In the genomic region with DNA sequence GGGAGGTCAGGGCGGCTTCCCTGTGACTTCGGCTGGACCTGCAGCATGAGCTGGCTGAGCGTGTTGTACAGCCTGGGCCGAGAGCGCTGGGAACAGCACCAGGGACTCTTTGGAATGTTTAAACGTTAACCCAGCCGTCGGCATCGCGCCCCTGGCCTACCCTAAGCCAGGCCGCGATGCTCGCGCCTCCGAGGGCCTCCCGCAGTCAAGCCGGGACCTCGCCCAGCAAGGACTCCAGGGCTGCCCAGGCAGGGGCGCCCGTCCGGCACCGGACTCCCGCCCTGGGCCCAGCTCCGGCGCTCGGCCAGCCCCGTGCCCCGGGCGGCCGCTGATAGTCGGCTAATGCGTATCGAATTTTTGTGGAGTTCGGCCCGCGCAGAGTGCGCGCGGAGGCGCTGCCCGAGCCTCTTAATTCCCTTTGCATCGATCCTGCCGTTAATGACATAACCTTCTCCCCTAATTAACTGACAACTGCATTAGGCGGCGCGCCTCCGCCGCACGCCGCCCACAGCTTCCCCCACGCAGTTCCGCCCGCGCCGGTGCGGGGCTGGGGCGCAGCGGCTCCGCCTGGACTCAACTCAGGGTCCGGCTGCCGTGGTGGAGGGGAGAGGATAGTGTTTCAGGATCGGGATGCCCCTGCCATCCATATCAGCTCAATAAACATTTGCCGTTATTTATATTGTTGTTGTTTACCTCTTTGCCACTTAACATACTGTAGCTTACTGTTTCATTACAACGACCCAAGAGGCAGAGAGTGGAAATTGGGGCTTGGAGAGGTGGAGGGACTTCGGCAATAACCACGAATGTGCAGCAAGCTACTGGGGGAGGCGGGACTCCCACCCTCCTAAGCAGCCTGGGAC, we compare ENCODE assay signal across 1 cellular context.
TF ChIP-seq lines count a peak whose summit lies in the region.

No MANE protein-coding gene starts in this region.

TF ChIP-seq in HEK293, 187 proteins besides CTCF, POLR2A, EP300 and RAD21 (continued from another document):
- TF ChIP-seq, protein P1, sequence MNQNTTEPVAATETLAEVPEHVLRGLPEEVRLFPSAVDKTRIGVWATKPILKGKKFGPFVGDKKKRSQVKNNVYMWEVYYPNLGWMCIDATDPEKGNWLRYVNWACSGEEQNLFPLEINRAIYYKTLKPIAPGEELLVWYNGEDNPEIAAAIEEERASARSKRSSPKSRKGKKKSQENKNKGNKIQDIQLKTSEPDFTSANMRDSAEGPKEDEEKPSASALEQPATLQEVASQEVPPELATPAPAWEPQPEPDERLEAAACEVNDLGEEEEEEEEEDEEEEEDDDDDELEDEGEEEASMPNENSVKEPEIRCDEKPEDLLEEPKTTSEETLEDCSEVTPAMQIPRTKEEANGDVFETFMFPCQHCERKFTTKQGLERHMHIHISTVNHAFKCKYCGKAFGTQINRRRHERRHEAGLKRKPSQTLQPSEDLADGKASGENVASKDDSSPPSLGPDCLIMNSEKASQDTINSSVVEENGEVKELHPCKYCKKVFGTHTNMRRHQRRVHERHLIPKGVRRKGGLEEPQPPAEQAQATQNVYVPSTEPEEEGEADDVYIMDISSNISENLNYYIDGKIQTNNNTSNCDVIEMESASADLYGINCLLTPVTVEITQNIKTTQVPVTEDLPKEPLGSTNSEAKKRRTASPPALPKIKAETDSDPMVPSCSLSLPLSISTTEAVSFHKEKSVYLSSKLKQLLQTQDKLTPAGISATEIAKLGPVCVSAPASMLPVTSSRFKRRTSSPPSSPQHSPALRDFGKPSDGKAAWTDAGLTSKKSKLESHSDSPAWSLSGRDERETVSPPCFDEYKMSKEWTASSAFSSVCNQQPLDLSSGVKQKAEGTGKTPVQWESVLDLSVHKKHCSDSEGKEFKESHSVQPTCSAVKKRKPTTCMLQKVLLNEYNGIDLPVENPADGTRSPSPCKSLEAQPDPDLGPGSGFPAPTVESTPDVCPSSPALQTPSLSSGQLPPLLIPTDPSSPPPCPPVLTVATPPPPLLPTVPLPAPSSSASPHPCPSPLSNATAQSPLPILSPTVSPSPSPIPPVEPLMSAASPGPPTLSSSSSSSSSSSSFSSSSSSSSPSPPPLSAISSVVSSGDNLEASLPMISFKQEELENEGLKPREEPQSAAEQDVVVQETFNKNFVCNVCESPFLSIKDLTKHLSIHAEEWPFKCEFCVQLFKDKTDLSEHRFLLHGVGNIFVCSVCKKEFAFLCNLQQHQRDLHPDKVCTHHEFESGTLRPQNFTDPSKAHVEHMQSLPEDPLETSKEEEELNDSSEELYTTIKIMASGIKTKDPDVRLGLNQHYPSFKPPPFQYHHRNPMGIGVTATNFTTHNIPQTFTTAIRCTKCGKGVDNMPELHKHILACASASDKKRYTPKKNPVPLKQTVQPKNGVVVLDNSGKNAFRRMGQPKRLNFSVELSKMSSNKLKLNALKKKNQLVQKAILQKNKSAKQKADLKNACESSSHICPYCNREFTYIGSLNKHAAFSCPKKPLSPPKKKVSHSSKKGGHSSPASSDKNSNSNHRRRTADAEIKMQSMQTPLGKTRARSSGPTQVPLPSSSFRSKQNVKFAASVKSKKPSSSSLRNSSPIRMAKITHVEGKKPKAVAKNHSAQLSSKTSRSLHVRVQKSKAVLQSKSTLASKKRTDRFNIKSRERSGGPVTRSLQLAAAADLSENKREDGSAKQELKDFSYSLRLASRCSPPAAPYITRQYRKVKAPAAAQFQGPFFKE (tag by site-specific recombination; IDR thresholded peaks at IDR 0.05; ENCODE audit: borderline replicate concordance): no peak
- TF ChIP-seq, protein P2, sequence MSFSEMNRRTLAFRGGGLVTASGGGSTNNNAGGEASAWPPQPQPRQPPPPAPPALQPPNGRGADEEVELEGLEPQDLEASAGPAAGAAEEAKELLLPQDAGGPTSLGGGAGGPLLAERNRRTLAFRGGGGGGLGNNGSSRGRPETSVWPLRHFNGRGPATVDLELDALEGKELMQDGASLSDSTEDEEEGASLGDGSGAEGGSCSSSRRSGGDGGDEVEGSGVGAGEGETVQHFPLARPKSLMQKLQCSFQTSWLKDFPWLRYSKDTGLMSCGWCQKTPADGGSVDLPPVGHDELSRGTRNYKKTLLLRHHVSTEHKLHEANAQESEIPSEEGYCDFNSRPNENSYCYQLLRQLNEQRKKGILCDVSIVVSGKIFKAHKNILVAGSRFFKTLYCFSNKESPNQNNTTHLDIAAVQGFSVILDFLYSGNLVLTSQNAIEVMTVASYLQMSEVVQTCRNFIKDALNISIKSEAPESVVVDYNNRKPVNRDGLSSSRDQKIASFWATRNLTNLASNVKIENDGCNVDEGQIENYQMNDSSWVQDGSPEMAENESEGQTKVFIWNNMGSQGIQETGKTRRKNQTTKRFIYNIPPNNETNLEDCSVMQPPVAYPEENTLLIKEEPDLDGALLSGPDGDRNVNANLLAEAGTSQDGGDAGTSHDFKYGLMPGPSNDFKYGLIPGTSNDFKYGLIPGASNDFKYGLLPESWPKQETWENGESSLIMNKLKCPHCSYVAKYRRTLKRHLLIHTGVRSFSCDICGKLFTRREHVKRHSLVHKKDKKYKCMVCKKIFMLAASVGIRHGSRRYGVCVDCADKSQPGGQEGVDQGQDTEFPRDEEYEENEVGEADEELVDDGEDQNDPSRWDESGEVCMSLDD (tag by site-specific recombination; IDR thresholded peaks at IDR 0.05): no peak
- no peak for TF ChIP-seq ZBTB20 (tag by site-specific recombination; IDR thresholded peaks at IDR 0.05)
- TF ChIP-seq ZNF184 (tag by site-specific recombination; IDR thresholded peaks at IDR 0.05): no peak
- no peak for TF ChIP-seq ZNF585B (tag by site-specific recombination; IDR thresholded peaks at IDR 0.05)
- TF ChIP-seq, protein P3, sequence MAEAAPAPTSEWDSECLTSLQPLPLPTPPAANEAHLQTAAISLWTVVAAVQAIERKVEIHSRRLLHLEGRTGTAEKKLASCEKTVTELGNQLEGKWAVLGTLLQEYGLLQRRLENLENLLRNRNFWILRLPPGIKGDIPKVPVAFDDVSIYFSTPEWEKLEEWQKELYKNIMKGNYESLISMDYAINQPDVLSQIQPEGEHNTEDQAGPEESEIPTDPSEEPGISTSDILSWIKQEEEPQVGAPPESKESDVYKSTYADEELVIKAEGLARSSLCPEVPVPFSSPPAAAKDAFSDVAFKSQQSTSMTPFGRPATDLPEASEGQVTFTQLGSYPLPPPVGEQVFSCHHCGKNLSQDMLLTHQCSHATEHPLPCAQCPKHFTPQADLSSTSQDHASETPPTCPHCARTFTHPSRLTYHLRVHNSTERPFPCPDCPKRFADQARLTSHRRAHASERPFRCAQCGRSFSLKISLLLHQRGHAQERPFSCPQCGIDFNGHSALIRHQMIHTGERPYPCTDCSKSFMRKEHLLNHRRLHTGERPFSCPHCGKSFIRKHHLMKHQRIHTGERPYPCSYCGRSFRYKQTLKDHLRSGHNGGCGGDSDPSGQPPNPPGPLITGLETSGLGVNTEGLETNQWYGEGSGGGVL (tag by site-specific recombination; IDR thresholded peaks at IDR 0.05): peak; percentile 45
